ENCODE assay signal across 1 cellular context in the genomic region with DNA sequence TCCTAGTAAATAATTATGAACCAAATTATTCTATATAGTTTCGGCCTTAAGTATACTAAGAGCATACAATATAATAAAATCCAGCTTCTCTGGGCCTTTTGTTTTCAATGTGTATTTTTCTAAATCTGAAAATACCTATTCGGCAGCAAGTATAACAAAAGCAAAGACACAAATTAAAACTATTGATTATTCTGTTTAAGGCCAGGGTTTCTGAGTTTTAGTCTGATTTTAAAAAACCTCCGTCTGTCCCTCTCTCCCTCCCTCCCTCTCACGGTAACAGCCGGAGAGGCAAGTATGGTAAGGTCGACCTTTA.
TF ChIP-seq lines count a peak whose summit lies in the region.

No MANE protein-coding gene starts in this region.

TF ChIP-seq in HepG2, 621 proteins besides CTCF, POLR2A, EP300 and RAD21 (continued from another document):
- TF ChIP-seq, protein P1, sequence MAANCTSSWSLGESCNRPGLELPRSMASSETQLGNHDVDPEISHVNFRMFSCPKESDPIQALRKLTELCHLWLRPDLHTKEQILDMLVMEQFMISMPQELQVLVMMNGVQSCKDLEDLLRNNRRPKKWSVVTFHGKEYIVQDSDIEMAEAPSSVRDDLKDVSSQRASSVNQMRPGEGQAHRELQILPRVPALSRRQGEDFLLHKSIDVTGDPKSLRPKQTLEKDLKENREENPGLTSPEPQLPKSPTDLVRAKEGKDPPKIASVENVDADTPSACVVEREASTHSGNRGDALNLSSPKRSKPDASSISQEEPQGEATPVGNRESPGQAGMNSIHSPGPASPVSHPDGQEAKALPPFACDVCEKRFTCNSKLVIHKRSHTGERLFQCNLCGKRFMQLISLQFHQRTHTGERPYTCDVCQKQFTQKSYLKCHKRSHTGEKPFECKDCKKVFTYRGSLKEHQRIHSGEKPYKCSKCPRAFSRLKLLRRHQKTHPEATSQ (CRISPR knock-in tag; IDR thresholded peaks at IDR 0.05; ENCODE audit: borderline replicate concordance): no peak; the same call in 1 of the 2 replicates
- TF ChIP-seq CREB1 (IDR thresholded peaks at IDR 0.05): no peak
- TF ChIP-seq CREB1 (CRISPR knock-in tag; IDR thresholded peaks at IDR 0.05): peak; percentile 63
- TF ChIP-seq, protein P2, sequence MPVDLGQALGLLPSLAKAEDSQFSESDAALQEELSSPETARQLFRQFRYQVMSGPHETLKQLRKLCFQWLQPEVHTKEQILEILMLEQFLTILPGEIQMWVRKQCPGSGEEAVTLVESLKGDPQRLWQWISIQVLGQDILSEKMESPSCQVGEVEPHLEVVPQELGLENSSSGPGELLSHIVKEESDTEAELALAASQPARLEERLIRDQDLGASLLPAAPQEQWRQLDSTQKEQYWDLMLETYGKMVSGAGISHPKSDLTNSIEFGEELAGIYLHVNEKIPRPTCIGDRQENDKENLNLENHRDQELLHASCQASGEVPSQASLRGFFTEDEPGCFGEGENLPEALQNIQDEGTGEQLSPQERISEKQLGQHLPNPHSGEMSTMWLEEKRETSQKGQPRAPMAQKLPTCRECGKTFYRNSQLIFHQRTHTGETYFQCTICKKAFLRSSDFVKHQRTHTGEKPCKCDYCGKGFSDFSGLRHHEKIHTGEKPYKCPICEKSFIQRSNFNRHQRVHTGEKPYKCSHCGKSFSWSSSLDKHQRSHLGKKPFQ (CRISPR knock-in tag; IDR thresholded peaks at IDR 0.05; ENCODE audit: insufficient replicate concordance): peak; percentile 3
- TF ChIP-seq NRL (CRISPR knock-in tag; IDR thresholded peaks at IDR 0.05; ENCODE audit: borderline replicate concordance): no peak
- TF ChIP-seq ATF1 (CRISPR knock-in tag; IDR thresholded peaks at IDR 0.05): peak; percentile 45
- no peak for TF ChIP-seq ZNF337 (CRISPR knock-in tag; IDR thresholded peaks at IDR 0.05; ENCODE audit: borderline replicate concordance, low read depth)
- TF ChIP-seq, protein P3, sequence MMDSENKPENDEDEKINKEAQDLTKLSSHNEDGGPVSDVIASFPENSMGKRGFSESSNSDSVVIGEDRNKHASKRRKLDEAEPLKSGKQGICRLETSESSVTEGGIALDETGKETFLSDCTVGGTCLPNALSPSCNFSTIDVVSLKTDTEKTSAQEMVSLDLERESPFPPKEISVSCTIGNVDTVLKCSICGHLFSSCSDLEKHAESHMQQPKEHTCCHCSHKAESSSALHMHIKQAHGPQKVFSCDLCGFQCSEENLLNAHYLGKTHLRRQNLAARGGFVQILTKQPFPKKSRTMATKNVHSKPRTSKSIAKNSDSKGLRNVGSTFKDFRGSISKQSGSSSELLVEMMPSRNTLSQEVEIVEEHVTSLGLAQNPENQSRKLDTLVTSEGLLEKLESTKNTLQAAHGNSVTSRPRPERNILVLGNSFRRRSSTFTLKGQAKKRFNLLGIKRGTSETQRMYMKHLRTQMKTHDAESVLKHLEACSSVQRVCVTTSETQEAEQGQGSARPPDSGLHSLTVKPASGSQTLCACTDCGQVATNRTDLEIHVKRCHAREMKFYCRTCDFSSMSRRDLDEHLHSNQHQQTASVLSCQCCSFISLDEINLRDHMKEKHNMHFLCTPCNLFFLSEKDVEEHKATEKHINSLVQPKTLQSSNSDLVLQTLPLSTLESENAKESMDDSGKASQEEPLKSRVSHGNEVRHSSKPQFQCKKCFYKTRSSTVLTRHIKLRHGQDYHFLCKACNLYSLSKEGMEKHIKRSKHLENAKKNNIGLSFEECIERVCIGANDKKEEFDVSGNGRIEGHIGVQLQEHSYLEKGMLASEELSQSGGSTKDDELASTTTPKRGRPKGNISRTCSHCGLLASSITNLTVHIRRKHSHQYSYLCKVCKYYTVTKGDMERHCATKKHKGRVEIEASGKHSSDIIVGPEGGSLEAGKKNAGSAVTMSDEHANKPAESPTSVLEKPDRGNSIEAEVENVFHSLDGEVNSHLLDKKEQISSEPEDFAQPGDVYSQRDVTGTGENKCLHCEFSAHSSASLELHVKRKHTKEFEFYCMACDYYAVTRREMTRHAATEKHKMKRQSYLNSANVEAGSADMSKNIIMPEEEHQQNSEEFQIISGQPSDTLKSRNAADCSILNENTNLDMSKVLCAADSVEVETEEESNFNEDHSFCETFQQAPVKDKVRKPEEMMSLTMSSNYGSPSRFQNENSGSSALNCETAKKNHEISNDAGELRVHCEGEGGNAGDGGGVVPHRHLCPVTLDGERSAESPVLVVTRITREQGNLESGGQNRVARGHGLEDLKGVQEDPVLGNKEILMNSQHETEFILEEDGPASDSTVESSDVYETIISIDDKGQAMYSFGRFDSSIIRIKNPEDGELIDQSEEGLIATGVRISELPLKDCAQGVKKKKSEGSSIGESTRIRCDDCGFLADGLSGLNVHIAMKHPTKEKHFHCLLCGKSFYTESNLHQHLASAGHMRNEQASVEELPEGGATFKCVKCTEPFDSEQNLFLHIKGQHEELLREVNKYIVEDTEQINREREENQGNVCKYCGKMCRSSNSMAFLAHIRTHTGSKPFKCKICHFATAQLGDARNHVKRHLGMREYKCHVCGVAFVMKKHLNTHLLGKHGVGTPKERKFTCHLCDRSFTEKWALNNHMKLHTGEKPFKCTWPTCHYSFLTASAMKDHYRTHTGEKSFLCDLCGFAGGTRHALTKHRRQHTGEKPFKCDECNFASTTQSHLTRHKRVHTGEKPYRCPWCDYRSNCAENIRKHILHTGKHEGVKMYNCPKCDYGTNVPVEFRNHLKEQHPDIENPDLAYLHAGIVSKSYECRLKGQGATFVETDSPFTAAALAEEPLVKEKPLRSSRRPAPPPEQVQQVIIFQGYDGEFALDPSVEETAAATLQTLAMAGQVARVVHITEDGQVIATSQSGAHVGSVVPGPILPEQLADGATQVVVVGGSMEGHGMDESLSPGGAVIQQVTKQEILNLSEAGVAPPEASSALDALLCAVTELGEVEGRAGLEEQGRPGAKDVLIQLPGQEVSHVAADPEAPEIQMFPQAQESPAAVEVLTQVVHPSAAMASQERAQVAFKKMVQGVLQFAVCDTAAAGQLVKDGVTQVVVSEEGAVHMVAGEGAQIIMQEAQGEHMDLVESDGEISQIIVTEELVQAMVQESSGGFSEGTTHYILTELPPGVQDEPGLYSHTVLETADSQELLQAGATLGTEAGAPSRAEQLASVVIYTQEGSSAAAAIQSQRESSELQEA (CRISPR knock-in tag; IDR thresholded peaks at IDR 0.05; ENCODE audit: not compliant biosample characterization): no peak
- no peak for TF ChIP-seq MBNL3 (CRISPR knock-in tag; conservative IDR thresholded peaks at IDR 0.05)
- TF ChIP-seq SOX6 (IDR thresholded peaks at IDR 0.05): no peak
- no peak for TF ChIP-seq SOX6 (CRISPR knock-in tag; IDR thresholded peaks at IDR 0.05)
- no peak for TF ChIP-seq ARID2 (CRISPR knock-in tag; IDR thresholded peaks at IDR 0.05; ENCODE audit: borderline replicate concordance)
- no peak for TF ChIP-seq MAFK (conservative IDR thresholded peaks at IDR 0.05 in 1 of 2, IDR thresholded peaks at IDR 0.05 in 1 of 2; ENCODE audit: low read length in 2 of 2)
- TF ChIP-seq NR2F1 (CRISPR knock-in tag; IDR thresholded peaks at IDR 0.05): 0 out of 4 replicates have a peak, but pooled peaks of 1 of the 2 experiments have one; percentile 12
- TF ChIP-seq, protein P4, sequence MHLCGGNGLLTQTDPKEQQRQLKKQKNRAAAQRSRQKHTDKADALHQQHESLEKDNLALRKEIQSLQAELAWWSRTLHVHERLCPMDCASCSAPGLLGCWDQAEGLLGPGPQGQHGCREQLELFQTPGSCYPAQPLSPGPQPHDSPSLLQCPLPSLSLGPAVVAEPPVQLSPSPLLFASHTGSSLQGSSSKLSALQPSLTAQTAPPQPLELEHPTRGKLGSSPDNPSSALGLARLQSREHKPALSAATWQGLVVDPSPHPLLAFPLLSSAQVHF (CRISPR knock-in tag; IDR thresholded peaks at IDR 0.05): no peak
- TF ChIP-seq YY1 (IDR thresholded peaks at IDR 0.05; ENCODE audit: insufficient read depth, insufficient replicate concordance, low read depth, low read length): no peak
- no peak for TF ChIP-seq AKAP8 (CRISPR knock-in tag; IDR thresholded peaks at IDR 0.05)
- no peak for TF ChIP-seq ZNF124 (CRISPR knock-in tag; IDR thresholded peaks at IDR 0.05)
- TF ChIP-seq ZMAT3 (CRISPR knock-in tag; conservative IDR thresholded peaks at IDR 0.05): no peak
- TF ChIP-seq ZNF724P (CRISPR knock-in tag; IDR thresholded peaks at IDR 0.05; ENCODE audit: borderline replicate concordance): no peak
- no peak for TF ChIP-seq ZNF34 (CRISPR knock-in tag; IDR thresholded peaks at IDR 0.05; ENCODE audit: borderline replicate concordance)
- 0 out of 2 replicates have a peak, but pooled peaks have one; percentile 28 for TF ChIP-seq KDM6A (CRISPR knock-in tag; IDR thresholded peaks at IDR 0.05; ENCODE audit: low read depth)
TF ChIP-seq in HepG2: peak in this region for 17.
